7 cellular contexts compared by ENCODE assay signal in the genomic region with DNA sequence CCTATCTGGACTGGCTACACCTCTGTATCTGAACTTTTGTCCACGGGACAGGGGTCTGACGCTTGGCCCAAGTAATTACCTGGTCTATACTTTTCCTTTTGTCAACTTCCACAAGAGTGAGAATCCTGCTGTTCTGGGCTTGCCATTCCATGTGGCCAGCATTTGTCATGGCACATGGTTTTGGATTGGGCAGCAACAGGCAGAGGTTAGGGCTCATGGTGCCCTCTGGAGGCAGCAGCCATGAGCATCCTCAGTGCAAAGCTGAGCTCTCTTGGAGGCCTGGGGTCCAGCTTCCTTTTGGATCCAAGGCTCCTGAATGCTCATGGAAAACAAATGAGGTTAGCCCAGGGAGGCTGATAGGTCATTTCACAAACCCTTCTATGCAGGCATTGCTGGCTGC. TPM values are rescaled to one million over a fixed set of nuclear protein-coding genes. Genes with fewer than 3 reads are reported as not detected.
DNase-seq lines count a peak whose midpoint lies in the region; ATAC-seq and TF ChIP-seq lines count a peak whose summit lies in the region.
"Had no signal": no experiment of that assay in that cellular context is flagged by ENCODE, and none has a peak within 500 bp of the region (broad histone marks: within the 10 kb centered on the region; RNA-seq: fewer than 3 reads in every experiment).

No MANE protein-coding gene starts in this region.

- no peak overlapping the region for H2BK120ac ChIP-seq in mesenchymal stem cell (ENCODE audit: low read depth, low read length)

- peak; percentile 51 for DNase-seq in mesenchymal stem cell
- no peak for DNase-seq in natural killer cell treated with Interleukin-12 subunit alpha and Interleukin-12 subunit beta and Interleukin-15 and Interleukin-18, amount 100 ng/mL, for 72 hours (ENCODE audit: low spot score)
- DNase-seq in cerebellar nuclear complex (lab: John Stamatoyannopoulos, UW) = no peak
- DNase-seq in posterior cingulate gyrus = no peak

- no peak overlapping the region for H2AK5ac ChIP-seq in mesenchymal stem cell (ENCODE audit: low read length, severe bottlenecking)

- H3K4me3 ChIP-seq in GM12875 (ENCODE audit: low read depth, low read length) (no peak overlapping the region), mesenchymal stem cell (ENCODE audit: insufficient read depth in 1 of 2, low read depth in 1 of 2, low read length in 2 of 2) (no peak overlapping the region)
- H3K4me3 ChIP-seq: skin epidermis had no signal

- H3K27me3 Mint-ChIP-seq in natural killer cell treated with Interleukin-12 subunit alpha and Interleukin-12 subunit beta and Interleukin-15 and Interleukin-18, amount 100 ng/mL, for 72 hours = no peaks in the 10 kb centered on the region

- intact Hi-C loops in posterior cingulate gyrus (cut with DNase I) = no loop called here

- H3K14ac ChIP-seq in mesenchymal stem cell (ENCODE audit: low read length in 2 of 2) = no peak overlapping the region

- no peak overlapping the region for H3K27ac ChIP-seq in mesenchymal stem cell (ENCODE audit: low read length, poor library complexity, severe bottlenecking)

- peaks cover 18% of the 10 kb centered on the region for H3K79me1 ChIP-seq in mesenchymal stem cell (replicated peaks; ENCODE audit: low read length, poor library complexity, severe bottlenecking)

- H3K4me3 Mint-ChIP-seq in natural killer cell treated with Interleukin-12 subunit alpha and Interleukin-12 subunit beta and Interleukin-15 and Interleukin-18, amount 100 ng/mL, for 72 hours = no peak overlapping the region

- H3K27ac Mint-ChIP-seq in natural killer cell treated with Interleukin-12 subunit alpha and Interleukin-12 subunit beta and Interleukin-15 and Interleukin-18, amount 100 ng/mL, for 72 hours = no peak overlapping the region

- H3K23ac ChIP-seq in mesenchymal stem cell (ENCODE audit: low read length in 2 of 2) = no peak overlapping the region

- 95% methylated on average over 2 of the region's 2 CpGs for WGBS in mesenchymal stem cell

- no peaks in the 10 kb centered on the region for H3K36me3 Mint-ChIP-seq in natural killer cell treated with Interleukin-12 subunit alpha and Interleukin-12 subunit beta and Interleukin-15 and Interleukin-18, amount 100 ng/mL, for 72 hours

- no peak overlapping the region for H2BK5ac ChIP-seq in mesenchymal stem cell (ENCODE audit: low read depth, low read length, poor library complexity, severe bottlenecking)

- H2BK15ac ChIP-seq in mesenchymal stem cell (ENCODE audit: low read depth, poor library complexity, severe bottlenecking) = no peak overlapping the region

- TF ChIP-seq CTCF in GM12875 (IDR thresholded peaks at IDR 0.05; ENCODE audit: borderline replicate concordance, insufficient read depth, low read depth, low read length) = peak; percentile 54; the same call in 1 of the 2 replicates

- no peak overlapping the region for H3K18ac ChIP-seq in mesenchymal stem cell (ENCODE audit: low read depth in 1 of 2, low read length in 2 of 2)

- H3K4ac ChIP-seq in mesenchymal stem cell (ENCODE audit: low read depth in 1 of 2, low read length in 2 of 2) = no peak overlapping the region

- H3K4me1 Mint-ChIP-seq in natural killer cell treated with Interleukin-12 subunit alpha and Interleukin-12 subunit beta and Interleukin-15 and Interleukin-18, amount 100 ng/mL, for 72 hours (ENCODE audit: low read depth in 2 of 2) = peaks cover 12 to 19% of the 10 kb centered on the region in 2 donors

- no peak overlapping the region for H4K8ac ChIP-seq in mesenchymal stem cell (ENCODE audit: low read length)

- H3K36me3 ChIP-seq in mesenchymal stem cell (ENCODE audit: control insufficient read depth in 1 of 2, insufficient read depth in 2 of 2, low read depth in 1 of 2, low read length in 2 of 2) = peaks cover 42 to 80% of the 10 kb centered on the region in 2 experiments

- H3K4me2 ChIP-seq in mesenchymal stem cell (ENCODE audit: low read length, poor library complexity, severe bottlenecking) = no peak overlapping the region

- H3K4me1 ChIP-seq in mesenchymal stem cell (ENCODE audit: control insufficient read depth, insufficient read depth, low read depth, low read length) = peaks cover 28% of the 10 kb centered on the region

- no peaks in the 10 kb centered on the region for H3K9me3 ChIP-seq in mesenchymal stem cell (ENCODE audit: control insufficient read depth, low read length)

- no peak overlapping the region for H4K91ac ChIP-seq in mesenchymal stem cell (ENCODE audit: low read length)

- H2BK12ac ChIP-seq in mesenchymal stem cell (ENCODE audit: low read length in 2 of 2) = no peak overlapping the region

- peak overlapping the region; percentile 17 for H3K9ac ChIP-seq in mesenchymal stem cell (ENCODE audit: low read length)

- H2AFZ ChIP-seq in mesenchymal stem cell (ENCODE audit: low read depth, low read length) = no peak overlapping the region

- H3K9me3 Mint-ChIP-seq in natural killer cell treated with Interleukin-12 subunit alpha and Interleukin-12 subunit beta and Interleukin-15 and Interleukin-18, amount 100 ng/mL, for 72 hours = no peaks in the 10 kb centered on the region

- H3K27me3 ChIP-seq in mesenchymal stem cell (ENCODE audit: control insufficient read depth in 1 of 2, insufficient read depth in 1 of 2, low read length in 2 of 2) = no peaks in the 10 kb centered on the region

- ATAC-seq in SK-N-SH treated with all-trans-retinoic acid at 6 μM for 48 hours = peak; percentile 87
- no peak for ATAC-seq in natural killer cell treated with Interleukin-12 subunit alpha and Interleukin-12 subunit beta and Interleukin-15 and Interleukin-18, amount 100 ng/mL, for 72 hours

TF ChIP-seq in SK-N-SH treated with all-trans-retinoic acid at 6 μM for 48 hours, 23 proteins besides CTCF, POLR2A, EP300 and RAD21 (continues in another document):
- TF ChIP-seq CSRNP3 (CRISPR knock-in tag; IDR thresholded peaks at IDR 0.05) (no peak), ARNTL (CRISPR knock-in tag; IDR thresholded peaks at IDR 0.05; ENCODE audit: borderline replicate concordance, low read depth) (no peak), TCF4 (CRISPR knock-in tag; IDR thresholded peaks at IDR 0.05; ENCODE audit: borderline replicate concordance) (no peak), ESRRG (CRISPR knock-in tag; IDR thresholded peaks at IDR 0.05) (no peak), PATZ1 (CRISPR knock-in tag; IDR thresholded peaks at IDR 0.05; ENCODE audit: borderline replicate concordance) (no peak), RARB (CRISPR knock-in tag; IDR thresholded peaks at IDR 0.05) (no peak)

RNA-seq across cellular contexts. Expression of gene EDC4, which starts 7.5 kb away (rescaled TPM):
- polyA plus RNA-seq in mesenchymal stem cell (2013, experiment 1 of 2) = 30.6 TPM
- polyA plus RNA-seq in mesenchymal stem cell (2013, experiment 2 of 2) = 27.9 TPM
- 100 to 1,000 TPM; 100 to 151 TPM for total RNA-seq in natural killer cell treated with Interleukin-12 subunit alpha and Interleukin-12 subunit beta and Interleukin-15 and Interleukin-18, amount 100 ng/mL, for 72 hours

RNA-seq across cellular contexts. Expression of gene CENPT, which starts 17.8 kb away (rescaled TPM):
- polyA plus RNA-seq in mesenchymal stem cell (2013, experiment 1 of 2) = 25.8 TPM
- 23.6 TPM for polyA plus RNA-seq in mesenchymal stem cell (2013, experiment 2 of 2)
- total RNA-seq in natural killer cell treated with Interleukin-12 subunit alpha and Interleukin-12 subunit beta and Interleukin-15 and Interleukin-18, amount 100 ng/mL, for 72 hours = 10 to 100 TPM; 51.6 to 83.7 TPM

RNA-seq across cellular contexts. Expression of gene NUTF2, which starts 18.6 kb away (rescaled TPM):
- polyA plus RNA-seq in mesenchymal stem cell (2013, experiment 1 of 2) = 230 TPM
- 226 TPM for polyA plus RNA-seq in mesenchymal stem cell (2013, experiment 2 of 2)
- 100 to 1,000 TPM; 114 to 124 TPM for total RNA-seq in natural killer cell treated with Interleukin-12 subunit alpha and Interleukin-12 subunit beta and Interleukin-15 and Interleukin-18, amount 100 ng/mL, for 72 hours

RNA-seq across cellular contexts. Expression of gene NRN1L, which starts 19.4 kb away (rescaled TPM):
- 0.30 TPM for polyA plus RNA-seq in mesenchymal stem cell (2013, experiment 1 of 2)
- 0.37 TPM for polyA plus RNA-seq in mesenchymal stem cell (2013, experiment 2 of 2)
- 1 to 10 TPM in 1 of 2 donors, not detected in 1; 1.2 TPM for total RNA-seq in natural killer cell treated with Interleukin-12 subunit alpha and Interleukin-12 subunit beta and Interleukin-15 and Interleukin-18, amount 100 ng/mL, for 72 hours

RNA-seq across cellular contexts. Expression of gene THAP11, which starts 23.2 kb away (rescaled TPM):
- 18.6 TPM for polyA plus RNA-seq in mesenchymal stem cell (2013, experiment 1 of 2)
- 17.6 TPM for polyA plus RNA-seq in mesenchymal stem cell (2013, experiment 2 of 2)
- 10 to 100 TPM; 30.5 to 45.9 TPM for total RNA-seq in natural killer cell treated with Interleukin-12 subunit alpha and Interleukin-12 subunit beta and Interleukin-15 and Interleukin-18, amount 100 ng/mL, for 72 hours
